Comparison of ENCODE assay signal across 8 cellular contexts in the genomic region with DNA sequence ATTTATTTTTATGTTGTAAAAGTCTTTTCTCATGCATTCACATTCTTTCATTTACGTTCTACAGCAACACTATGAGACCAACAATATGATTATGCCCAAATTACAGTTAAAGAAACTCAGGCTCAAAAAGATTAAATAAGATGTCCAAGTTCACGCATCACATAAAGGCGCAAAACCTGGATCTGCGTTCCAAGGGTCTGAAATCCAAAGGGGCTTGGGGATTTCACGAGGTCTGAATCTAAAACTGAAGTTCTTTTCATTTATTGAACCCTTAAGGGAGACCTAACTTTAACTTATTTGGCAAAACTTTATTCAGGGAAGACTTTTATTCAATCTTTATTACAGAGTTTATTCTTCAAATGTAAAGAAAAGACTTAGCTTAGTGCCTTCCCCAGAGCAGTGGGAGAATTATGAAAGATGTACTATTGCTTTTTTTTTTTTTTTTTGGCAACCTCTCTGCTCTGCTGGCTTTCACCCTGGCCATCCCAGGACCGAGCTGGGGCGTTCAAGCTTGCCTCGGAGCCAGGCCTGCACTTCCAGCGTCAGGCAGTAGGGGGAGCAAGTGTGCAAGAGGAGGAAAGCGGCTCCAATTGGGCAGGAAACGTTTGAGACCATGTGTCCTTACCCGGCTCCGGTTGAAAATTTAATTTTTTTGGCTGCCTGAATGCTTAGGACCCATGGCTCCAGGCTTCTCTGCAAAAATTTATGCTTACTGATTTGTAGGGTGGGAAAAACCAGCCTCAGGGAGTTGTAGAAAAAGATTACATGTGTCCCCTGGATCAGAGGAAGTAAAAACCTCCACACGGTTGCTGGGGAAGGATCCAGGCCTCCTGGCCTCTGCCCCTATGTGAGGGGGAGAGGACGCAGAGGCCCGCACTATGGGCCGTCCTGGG.
DNase-seq lines count a peak whose midpoint lies in the region; ATAC-seq and TF ChIP-seq lines count a peak whose summit lies in the region.

No MANE protein-coding gene starts in this region.

- peak overlapping the region; percentile 75 for H3K27ac ChIP-seq in angular gyrus (ENCODE audit: low read depth, low read length)
- peak overlapping the region; percentile 79 to 84 for H3K27ac ChIP-seq in right atrium auricular region
- H3K27ac ChIP-seq in vagina: peak overlapping the region; percentile 88

- H3K36me3 ChIP-seq in GM06990 (ENCODE audit: control insufficient read depth, insufficient read depth, low read length) (no peaks in the 10 kb centered on the region), right atrium auricular region (no peaks in the 10 kb centered on the region), vagina (no peaks in the 10 kb centered on the region)

- TF ChIP-seq CTCF in GM06990 (IDR thresholded peaks at IDR 0.05; ENCODE audit: insufficient read depth, low read length, poor library complexity, severe bottlenecking): peak; percentile 99
- peak; percentile 99 to 100 for TF ChIP-seq CTCF in right atrium auricular region (IDR thresholded peaks at IDR 0.05)
- TF ChIP-seq CTCF in vagina (IDR thresholded peaks at IDR 0.05): peak; percentile 77 to 94 (median 82)

- H3K27me3 ChIP-seq in GM06990 (replicated peaks; ENCODE audit: control insufficient read depth, insufficient read depth, low read length) (no peaks in the 10 kb centered on the region), right atrium auricular region (no peaks in the 10 kb centered on the region), vagina (no peaks in the 10 kb centered on the region)

- peak; percentile 44 for ATAC-seq in HG02763 (IDR thresholded peaks at IDR 0.05; ENCODE audit: unreplicated experiment)

- intact Hi-C loops in vagina (cut with DNase I): loop anchor here (5.0 kb wide), 1 partner anchor 343 kb away; a partner anchor contains a TSS

- H3K4me3 ChIP-seq in GM06990 (replicated peaks; ENCODE audit: low read depth, low read length) (peak overlapping the region; percentile 41; the same call in 1 of the 2 replicates), right atrium auricular region (peak overlapping the region in 1 of 2 donors; percentile 35), vagina (peak overlapping the region; percentile 16 to 40)

- TF ChIP-seq POLR2A in vagina (IDR thresholded peaks at IDR 0.05): no peak

- H3K4me1 ChIP-seq in right atrium auricular region: peaks cover 0 to 19% of the 10 kb centered on the region in 2 donors
- H3K4me1 ChIP-seq in vagina: peaks cover 36% of the 10 kb centered on the region

- DNase-seq in GM06990 (ENCODE audit: extremely low read depth, insufficient read length) (peak; percentile 83), NCI-H1694 (lab: John Stamatoyannopoulos, UW) (peak; percentile 76), T-helper 2 cell (peak; percentile 67 to 92 (median 77)), right atrium auricular region (ENCODE audit: low spot score) (peak; percentile 96), renal cortical epithelial cell (ENCODE audit: low read depth) (peak; percentile 75), vagina (ENCODE audit: extremely low spot score in 2 of 2) (peak in 1 of 2 donors; percentile 97)

- H3K9me3 ChIP-seq in right atrium auricular region: no peaks in the 10 kb centered on the region
- no peaks in the 10 kb centered on the region for H3K9me3 ChIP-seq in vagina
